Comparison of ENCODE assay signal across 9 cellular contexts in the genomic region with DNA sequence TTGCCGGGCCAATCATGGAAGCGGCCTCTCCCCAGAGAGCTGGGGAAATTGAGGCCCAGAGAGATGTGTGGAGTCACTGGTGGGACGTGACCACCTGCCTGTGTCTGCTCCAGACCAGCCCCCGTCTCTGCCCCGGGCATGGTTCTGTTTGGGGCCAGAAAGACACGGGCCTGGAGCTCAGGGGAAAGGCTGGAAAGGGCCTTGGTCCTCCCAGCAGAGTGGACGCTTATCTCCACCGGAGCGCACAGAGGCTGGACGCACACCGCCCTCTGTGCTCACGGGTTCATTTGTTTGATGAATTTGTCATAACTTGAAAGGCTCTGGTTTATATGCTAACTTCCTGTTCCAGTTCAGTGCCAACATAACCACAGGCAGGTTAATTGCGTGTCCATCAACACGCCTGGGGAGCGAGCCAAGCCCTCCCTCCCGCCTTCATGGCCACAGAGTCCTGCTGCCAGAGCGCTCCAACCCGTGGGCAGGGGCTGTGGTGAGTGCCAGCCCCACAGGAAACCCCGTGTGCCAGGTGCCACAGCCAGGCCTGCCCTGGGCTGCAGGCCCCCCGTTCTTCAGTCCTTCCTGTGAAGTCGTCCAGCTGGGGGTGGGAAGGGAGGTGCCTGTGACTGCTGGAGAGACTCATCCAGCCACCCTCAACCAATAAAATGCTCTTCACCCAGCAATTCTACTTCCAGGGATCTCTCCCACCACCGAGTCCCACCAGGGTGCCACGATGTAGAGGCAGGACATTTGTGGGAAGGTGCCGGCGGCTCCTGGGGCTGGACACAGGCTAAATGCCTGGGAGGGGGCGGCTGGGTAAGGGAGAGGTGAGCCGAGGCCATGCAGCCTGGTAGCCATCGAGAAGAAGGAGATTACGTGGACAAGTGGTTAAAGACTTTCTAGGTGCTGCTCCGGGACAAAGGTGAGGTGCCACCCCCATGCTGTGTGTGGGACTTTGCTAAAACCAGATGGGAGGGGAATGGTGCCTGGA. TPM values are rescaled to one million over a fixed set of nuclear protein-coding genes. Genes with fewer than 3 reads are reported as not detected.
DNase-seq lines count a peak whose midpoint lies in the region; ATAC-seq lines count a peak whose summit lies in the region.
"Had no signal": no experiment of that assay in that cellular context is flagged by ENCODE, and none has a peak within 500 bp of the region (broad histone marks: within the 10 kb centered on the region; RNA-seq: fewer than 3 reads in every experiment).

No MANE protein-coding gene starts in this region.

- no peaks in the 10 kb centered on the region for H3K36me3 ChIP-seq in mesenchymal stem cell (ENCODE audit: control insufficient read depth in 1 of 2, insufficient read depth in 2 of 2, low read depth in 1 of 2, low read length in 2 of 2)

- no peak overlapping the region for H2AFZ ChIP-seq in mesenchymal stem cell (ENCODE audit: low read depth, low read length)

- peak overlapping the region in 1 of 2 experiments; percentile 38 for H2BK12ac ChIP-seq in mesenchymal stem cell (ENCODE audit: low read length in 2 of 2)

- 78% methylated on average over 28 of the region's 30 CpGs for WGBS in mesenchymal stem cell

- no peak overlapping the region for H3K14ac ChIP-seq in mesenchymal stem cell (ENCODE audit: low read length in 2 of 2)

- peak overlapping the region; percentile 25 for H4K91ac ChIP-seq in mesenchymal stem cell (ENCODE audit: low read length)

- H3K23ac ChIP-seq in mesenchymal stem cell (ENCODE audit: low read length in 2 of 2) = no peak overlapping the region

- H3K4me2 ChIP-seq in mesenchymal stem cell (ENCODE audit: low read length, poor library complexity, severe bottlenecking) = peak overlapping the region; percentile 52

- ATAC-seq in HG03045 (IDR thresholded peaks at IDR 0.05; ENCODE audit: unreplicated experiment) (no peak), HG03196 (IDR thresholded peaks at IDR 0.05; ENCODE audit: unreplicated experiment) (no peak)

- no peaks in the 10 kb centered on the region for H3K9me3 ChIP-seq in mesenchymal stem cell (ENCODE audit: control insufficient read depth, low read length)

- peak overlapping the region; percentile 7 for H4K8ac ChIP-seq in mesenchymal stem cell (ENCODE audit: low read length)

- no peak overlapping the region for H3K9ac ChIP-seq in mesenchymal stem cell (ENCODE audit: low read length)

- H2BK15ac ChIP-seq in mesenchymal stem cell (ENCODE audit: low read depth, poor library complexity, severe bottlenecking) = no peak overlapping the region

- peaks cover 29% of the 10 kb centered on the region for H3K4me1 ChIP-seq in mesenchymal stem cell (ENCODE audit: control insufficient read depth, insufficient read depth, low read depth, low read length)

- peak overlapping the region; percentile 23 to 41 for H3K18ac ChIP-seq in mesenchymal stem cell (ENCODE audit: low read depth in 1 of 2, low read length in 2 of 2)

- H3K4ac ChIP-seq in mesenchymal stem cell (ENCODE audit: low read depth in 1 of 2, low read length in 2 of 2) = peak overlapping the region in 1 of 2 experiments; percentile 27

- in situ Hi-C loops in T47D (cut with HindIII; ENCODE audit: low pct_unique_long_range_greater_than_20kb, low sequenced_read_pairs) = no loop called here

- H2AK5ac ChIP-seq in mesenchymal stem cell (ENCODE audit: low read length, severe bottlenecking) = no peak overlapping the region

- H3K27ac ChIP-seq in mesenchymal stem cell (ENCODE audit: low read length, poor library complexity, severe bottlenecking) = no peak overlapping the region
- H3K27ac ChIP-seq: HL-60 had no signal

- peak overlapping the region in 1 of 2 experiments; percentile 76 for H3K4me3 ChIP-seq in mesenchymal stem cell (ENCODE audit: insufficient read depth in 1 of 2, low read depth in 1 of 2, low read length in 2 of 2)

- H2BK120ac ChIP-seq in mesenchymal stem cell (ENCODE audit: low read depth, low read length) = no peak overlapping the region

- H3K79me1 ChIP-seq in mesenchymal stem cell (replicated peaks; ENCODE audit: low read length, poor library complexity, severe bottlenecking) = no peaks in the 10 kb centered on the region

- peaks cover 48 to 51% of the 10 kb centered on the region in 2 experiments for H3K27me3 ChIP-seq in mesenchymal stem cell (ENCODE audit: control insufficient read depth in 1 of 2, insufficient read depth in 1 of 2, low read length in 2 of 2)

- DNase-seq in Daoy (ENCODE audit: low read depth) = peak; percentile 92
- DNase-seq in NCI-H2196 (lab: John Stamatoyannopoulos, UW; ENCODE audit: unreplicated experiment) = peak; percentile 96
- DNase-seq in T47D (ENCODE audit: low read depth in 1 of 2, low spot score in 1 of 2) = peak; percentile 72 to 87
- no peak for DNase-seq in mesenchymal stem cell
- DNase-seq in HuH-7.5 (ENCODE audit: low spot score) = no peak
- no peak for DNase-seq in T1000 (lab: John Stamatoyannopoulos, UW)

- no peak overlapping the region for H2BK5ac ChIP-seq in mesenchymal stem cell (ENCODE audit: low read depth, low read length, poor library complexity, severe bottlenecking)

RNA-seq across cellular contexts. Expression of gene BAHCC1, which starts 29.4 kb away (rescaled TPM):
- 6.8 and 11.0 TPM in 2 replicates for total RNA-seq in Daoy (2014; rRNA removed; shearing (Covaris generic))
- polyA plus RNA-seq in mesenchymal stem cell (2013, experiment 1 of 2) = 8.3 TPM
- 8.6 TPM for polyA plus RNA-seq in mesenchymal stem cell (2013, experiment 2 of 2)

Comparison
In these comparisons a context has a peak if more than half of its experiments do, and no peak if none do; other contexts are left out.
1. DNase-seq: peak in Daoy (single experiment), NCI-H2196 (single experiment) and T47D (2 of 2); none in mesenchymal stem cell (single experiment), HuH-7.5 (single experiment) and T1000 (single experiment).